1 cellular context compared by ENCODE assay signal in the genomic region with DNA sequence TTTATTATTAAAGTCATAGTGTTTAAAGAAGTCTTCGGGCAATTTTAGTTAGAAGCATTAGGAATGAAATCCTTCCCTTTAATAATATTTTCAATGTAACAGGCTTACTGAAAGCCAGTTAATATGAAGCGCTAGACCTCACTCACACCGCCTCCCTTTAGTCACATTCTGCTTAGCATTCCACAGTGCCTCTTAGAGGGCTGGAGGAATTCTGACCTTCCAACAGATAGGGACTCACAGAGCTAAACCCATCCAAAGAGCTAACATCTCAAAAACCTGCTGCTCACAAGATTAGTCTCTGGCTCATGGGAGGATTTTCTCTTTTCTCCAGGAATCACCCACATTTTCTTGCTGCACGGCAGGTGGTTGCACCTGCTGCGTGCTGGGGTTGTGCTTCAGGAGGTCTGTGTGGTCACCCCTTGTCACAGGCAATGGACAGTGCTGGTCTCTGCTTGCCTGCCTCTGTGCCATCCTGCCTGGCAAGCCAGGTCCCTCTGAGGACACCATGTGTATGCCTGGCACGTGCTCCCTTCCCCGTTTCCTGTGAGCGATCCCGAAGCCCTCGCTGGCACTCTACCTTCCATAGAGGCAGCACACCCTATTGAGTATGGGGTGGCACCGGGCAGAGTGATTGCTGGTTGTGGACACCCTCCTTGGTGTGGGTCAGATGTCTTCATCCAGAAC.
TF ChIP-seq lines count a peak whose summit lies in the region.

No MANE protein-coding gene starts in this region.

TF ChIP-seq in K562, 482 proteins besides CTCF, POLR2A, EP300 and RAD21 (continued from another document):
- TF ChIP-seq, protein P1, sequence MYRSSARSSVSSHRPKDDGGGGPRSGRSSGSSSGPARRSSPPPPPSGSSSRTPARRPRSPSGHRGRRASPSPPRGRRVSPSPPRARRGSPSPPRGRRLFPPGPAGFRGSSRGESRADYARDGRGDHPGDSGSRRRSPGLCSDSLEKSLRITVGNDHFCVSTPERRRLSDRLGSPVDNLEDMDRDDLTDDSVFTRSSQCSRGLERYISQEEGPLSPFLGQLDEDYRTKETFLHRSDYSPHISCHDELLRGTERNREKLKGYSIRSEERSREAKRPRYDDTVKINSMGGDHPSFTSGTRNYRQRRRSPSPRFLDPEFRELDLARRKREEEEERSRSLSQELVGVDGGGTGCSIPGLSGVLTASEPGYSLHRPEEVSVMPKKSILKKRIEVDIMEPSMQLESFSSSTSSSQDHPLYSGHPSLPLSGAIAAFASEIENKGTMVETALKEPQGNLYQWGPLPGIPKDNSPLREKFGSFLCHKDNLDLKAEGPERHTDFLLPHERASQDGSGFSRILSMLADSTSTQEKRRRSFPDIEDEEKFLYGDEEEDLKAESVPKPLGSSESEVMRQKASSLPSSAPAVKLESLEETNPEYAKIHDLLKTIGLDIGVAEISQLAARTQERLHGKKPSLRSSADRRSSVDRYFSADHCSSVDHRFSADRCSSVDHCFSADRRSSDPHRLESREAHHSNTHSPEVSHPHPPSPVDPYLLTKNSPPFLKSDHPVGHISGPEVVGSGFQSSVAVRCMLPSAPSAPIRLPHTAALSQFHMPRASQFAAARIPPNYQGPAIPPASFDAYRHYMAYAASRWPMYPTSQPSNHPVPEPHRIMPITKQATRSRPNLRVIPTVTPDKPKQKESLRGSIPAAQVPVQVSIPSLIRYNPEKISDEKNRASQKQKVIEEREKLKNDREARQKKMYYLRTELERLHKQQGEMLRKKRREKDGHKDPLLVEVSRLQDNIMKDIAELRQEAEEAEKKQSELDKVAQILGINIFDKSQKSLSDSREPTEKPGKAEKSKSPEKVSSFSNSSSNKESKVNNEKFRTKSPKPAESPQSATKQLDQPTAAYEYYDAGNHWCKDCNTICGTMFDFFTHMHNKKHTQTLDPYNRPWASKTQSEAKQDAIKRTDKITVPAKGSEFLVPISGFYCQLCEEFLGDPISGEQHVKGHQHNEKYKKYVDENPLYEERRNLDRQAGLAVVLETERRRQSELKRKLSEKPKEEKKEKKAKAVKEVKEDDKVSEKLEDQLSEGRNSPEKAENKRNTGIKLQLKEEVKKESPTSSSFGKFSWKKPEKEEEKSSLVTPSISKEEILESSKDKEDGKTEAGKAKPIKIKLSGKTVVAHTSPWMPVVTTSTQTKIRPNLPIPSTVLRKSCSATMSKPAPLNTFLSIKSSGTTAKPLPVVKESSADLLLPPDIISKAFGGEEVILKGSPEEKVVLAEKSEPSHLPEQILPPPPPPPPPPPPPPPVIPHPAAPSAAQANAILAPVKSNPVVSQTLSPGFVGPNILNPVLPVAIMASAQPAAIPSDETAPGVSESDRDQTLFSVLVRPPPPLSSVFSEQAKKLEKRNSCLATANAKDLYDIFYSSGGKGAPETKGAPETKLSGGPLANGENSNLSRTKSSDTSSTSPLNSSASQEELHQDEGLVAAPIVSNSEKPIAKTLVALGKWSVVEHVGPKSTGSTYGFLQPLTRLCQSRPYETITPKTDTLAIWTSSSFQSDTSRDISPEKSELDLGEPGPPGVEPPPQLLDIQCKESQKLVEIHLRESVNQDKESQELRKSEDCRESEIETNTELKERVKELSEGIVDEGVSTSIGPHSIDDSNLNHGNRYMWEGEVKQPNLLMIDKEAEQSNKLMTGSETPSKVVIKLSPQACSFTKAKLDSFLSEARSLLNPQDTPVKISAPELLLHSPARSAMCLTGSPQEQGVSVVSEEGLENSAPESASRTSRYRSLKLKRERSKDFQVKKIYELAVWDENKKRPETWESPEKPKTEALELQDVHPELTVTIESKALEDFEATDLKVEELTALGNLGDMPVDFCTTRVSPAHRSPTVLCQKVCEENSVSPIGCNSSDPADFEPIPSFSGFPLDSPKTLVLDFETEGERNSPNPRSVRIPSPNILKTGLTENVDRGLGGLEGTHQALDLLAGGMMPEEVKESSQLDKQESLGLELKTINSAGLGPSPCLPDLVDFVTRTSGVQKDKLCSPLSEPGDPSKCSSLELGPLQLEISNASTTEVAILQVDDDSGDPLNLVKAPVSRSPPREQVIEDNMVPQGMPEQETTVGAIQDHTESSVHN (IDR thresholded peaks at IDR 0.05; ENCODE audit: borderline replicate concordance in 1 of 2, low read depth in 1 of 2) = no peak
- no peak for TF ChIP-seq U2AF1 (optimal IDR thresholded peaks at IDR 0.05; ENCODE audit: low read depth, low read length)
- TF ChIP-seq FOXJ3 (CRISPR knock-in tag; IDR thresholded peaks at IDR 0.05) = no peak
- TF ChIP-seq STAT5B (CRISPR knock-in tag; IDR thresholded peaks at IDR 0.05) = no peak
- no peak for TF ChIP-seq ZNF239 (CRISPR knock-in tag; IDR thresholded peaks at IDR 0.05)
- TF ChIP-seq, protein P2, sequence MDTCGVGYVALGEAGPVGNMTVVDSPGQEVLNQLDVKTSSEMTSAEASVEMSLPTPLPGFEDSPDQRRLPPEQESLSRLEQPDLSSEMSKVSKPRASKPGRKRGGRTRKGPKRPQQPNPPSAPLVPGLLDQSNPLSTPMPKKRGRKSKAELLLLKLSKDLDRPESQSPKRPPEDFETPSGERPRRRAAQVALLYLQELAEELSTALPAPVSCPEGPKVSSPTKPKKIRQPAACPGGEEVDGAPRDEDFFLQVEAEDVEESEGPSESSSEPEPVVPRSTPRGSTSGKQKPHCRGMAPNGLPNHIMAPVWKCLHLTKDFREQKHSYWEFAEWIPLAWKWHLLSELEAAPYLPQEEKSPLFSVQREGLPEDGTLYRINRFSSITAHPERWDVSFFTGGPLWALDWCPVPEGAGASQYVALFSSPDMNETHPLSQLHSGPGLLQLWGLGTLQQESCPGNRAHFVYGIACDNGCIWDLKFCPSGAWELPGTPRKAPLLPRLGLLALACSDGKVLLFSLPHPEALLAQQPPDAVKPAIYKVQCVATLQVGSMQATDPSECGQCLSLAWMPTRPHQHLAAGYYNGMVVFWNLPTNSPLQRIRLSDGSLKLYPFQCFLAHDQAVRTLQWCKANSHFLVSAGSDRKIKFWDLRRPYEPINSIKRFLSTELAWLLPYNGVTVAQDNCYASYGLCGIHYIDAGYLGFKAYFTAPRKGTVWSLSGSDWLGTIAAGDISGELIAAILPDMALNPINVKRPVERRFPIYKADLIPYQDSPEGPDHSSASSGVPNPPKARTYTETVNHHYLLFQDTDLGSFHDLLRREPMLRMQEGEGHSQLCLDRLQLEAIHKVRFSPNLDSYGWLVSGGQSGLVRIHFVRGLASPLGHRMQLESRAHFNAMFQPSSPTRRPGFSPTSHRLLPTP (IDR thresholded peaks at IDR 0.05; ENCODE audit: borderline replicate concordance, extremely low read depth, insufficient read length) = no peak
- no peak for TF ChIP-seq ZKSCAN3 (CRISPR knock-in tag; IDR thresholded peaks at IDR 0.05)
- TF ChIP-seq, protein P3, sequence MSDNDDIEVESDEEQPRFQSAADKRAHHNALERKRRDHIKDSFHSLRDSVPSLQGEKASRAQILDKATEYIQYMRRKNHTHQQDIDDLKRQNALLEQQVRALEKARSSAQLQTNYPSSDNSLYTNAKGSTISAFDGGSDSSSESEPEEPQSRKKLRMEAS (CRISPR knock-in tag; IDR thresholded peaks at IDR 0.05) = no peak
- no peak for TF ChIP-seq SRSF9 (IDR thresholded peaks at IDR 0.05; ENCODE audit: borderline replicate concordance, low read depth, low read length)
- TF ChIP-seq HNRNPUL1 (IDR thresholded peaks at IDR 0.05; ENCODE audit: low read length) = no peak
